In the genomic region with DNA sequence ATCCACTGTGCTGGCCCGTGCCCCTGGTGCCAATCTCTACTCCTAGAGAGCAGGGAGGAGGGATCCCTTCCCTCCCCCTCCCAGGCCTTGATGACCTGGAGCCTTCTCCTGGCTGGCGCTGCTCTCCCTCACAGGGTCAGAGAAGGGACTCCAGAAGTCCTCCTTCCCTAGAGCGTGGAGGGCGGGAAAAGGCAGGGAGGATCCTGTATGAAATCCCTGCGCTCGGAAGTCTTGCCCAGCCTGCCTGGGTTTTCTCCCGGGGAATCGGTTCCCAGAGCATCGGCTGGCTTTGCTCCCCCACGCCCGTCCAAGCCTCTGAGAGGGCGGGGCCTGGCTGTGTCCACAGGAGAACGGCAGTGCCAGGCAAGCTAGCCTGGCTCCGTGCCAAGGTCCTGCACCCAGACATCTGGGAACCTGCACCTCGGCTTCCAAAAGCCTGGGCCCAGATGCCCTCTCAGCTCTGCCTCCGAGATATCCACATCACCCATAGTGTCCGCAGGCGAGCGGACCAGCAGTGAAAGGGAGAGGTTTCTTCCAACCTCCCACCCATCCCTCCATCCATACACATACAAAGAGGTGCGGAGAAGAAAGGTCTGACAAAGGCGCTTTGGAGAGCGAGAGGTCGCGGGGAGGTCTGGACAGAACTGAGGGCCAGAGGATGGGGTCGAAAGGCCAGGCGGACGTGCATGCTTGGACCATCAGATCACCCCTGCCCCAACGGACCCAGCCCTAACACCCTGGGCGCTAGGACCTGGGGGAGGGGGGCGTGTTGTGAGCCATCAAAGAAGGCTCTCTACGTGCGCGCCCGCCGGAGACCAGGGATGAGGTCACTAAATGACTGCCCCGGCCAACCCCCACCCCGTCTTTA, we compare ENCODE assay signal across 2 cellular contexts.
TF ChIP-seq lines count a peak whose summit lies in the region.

No MANE protein-coding gene starts in this region.

TF ChIP-seq in HEK293, 187 proteins besides CTCF, POLR2A, EP300 and RAD21 (continued from another document and continues in another):
- TF ChIP-seq, protein P1, sequence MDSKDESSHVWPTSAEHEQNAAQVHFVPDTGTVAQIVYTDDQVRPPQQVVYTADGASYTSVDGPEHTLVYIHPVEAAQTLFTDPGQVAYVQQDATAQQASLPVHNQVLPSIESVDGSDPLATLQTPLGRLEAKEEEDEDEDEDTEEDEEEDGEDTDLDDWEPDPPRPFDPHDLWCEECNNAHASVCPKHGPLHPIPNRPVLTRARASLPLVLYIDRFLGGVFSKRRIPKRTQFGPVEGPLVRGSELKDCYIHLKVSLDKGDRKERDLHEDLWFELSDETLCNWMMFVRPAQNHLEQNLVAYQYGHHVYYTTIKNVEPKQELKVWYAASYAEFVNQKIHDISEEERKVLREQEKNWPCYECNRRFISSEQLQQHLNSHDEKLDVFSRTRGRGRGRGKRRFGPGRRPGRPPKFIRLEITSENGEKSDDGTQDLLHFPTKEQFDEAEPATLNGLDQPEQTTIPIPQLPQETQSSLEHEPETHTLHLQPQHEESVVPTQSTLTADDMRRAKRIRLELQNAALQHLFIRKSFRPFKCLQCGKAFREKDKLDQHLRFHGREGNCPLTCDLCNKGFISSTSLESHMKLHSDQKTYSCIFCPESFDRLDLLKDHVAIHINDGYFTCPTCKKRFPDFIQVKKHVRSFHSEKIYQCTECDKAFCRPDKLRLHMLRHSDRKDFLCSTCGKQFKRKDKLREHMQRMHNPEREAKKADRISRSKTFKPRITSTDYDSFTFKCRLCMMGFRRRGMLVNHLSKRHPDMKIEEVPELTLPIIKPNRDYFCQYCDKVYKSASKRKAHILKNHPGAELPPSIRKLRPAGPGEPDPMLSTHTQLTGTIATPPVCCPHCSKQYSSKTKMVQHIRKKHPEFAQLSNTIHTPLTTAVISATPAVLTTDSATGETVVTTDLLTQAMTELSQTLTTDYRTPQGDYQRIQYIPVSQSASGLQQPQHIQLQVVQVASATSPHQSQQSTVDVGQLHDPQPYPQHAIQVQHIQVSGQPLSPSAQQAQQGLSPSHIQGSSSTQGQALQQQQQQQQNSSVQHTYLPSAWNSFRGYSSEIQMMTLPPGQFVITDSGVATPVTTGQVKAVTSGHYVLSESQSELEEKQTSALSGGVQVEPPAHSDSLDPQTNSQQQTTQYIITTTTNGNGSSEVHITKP (tag by site-specific recombination; IDR thresholded peaks at IDR 0.05): peak; percentile 97
- TF ChIP-seq, protein P2, sequence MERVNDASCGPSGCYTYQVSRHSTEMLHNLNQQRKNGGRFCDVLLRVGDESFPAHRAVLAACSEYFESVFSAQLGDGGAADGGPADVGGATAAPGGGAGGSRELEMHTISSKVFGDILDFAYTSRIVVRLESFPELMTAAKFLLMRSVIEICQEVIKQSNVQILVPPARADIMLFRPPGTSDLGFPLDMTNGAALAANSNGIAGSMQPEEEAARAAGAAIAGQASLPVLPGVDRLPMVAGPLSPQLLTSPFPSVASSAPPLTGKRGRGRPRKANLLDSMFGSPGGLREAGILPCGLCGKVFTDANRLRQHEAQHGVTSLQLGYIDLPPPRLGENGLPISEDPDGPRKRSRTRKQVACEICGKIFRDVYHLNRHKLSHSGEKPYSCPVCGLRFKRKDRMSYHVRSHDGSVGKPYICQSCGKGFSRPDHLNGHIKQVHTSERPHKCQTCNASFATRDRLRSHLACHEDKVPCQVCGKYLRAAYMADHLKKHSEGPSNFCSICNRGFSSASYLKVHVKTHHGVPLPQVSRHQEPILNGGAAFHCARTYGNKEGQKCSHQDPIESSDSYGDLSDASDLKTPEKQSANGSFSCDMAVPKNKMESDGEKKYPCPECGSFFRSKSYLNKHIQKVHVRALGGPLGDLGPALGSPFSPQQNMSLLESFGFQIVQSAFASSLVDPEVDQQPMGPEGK (tag by site-specific recombination; IDR thresholded peaks at IDR 0.05): no peak
- TF ChIP-seq ZBTB21 (tag by site-specific recombination; IDR thresholded peaks at IDR 0.05) (peak; percentile 68; the same call in 1 of the 2 replicates), GLIS2 (tag by site-specific recombination; IDR thresholded peaks at IDR 0.05) (peak; percentile 53; the same call in 1 of the 2 replicates), GLI4 (tag by site-specific recombination; IDR thresholded peaks at IDR 0.05) (no peak), ZFP37 (tag by site-specific recombination; IDR thresholded peaks at IDR 0.05) (0 out of 2 replicates have a peak, but pooled peaks have one; percentile 20), TCF7L2 (IDR thresholded peaks at IDR 0.05; ENCODE audit: borderline replicate concordance, low read depth, low read length) (peak; percentile 86), ZNF843 (tag by site-specific recombination; IDR thresholded peaks at IDR 0.05) (0 out of 2 replicates have a peak, but pooled peaks have one; percentile 17)
- TF ChIP-seq, protein P3, sequence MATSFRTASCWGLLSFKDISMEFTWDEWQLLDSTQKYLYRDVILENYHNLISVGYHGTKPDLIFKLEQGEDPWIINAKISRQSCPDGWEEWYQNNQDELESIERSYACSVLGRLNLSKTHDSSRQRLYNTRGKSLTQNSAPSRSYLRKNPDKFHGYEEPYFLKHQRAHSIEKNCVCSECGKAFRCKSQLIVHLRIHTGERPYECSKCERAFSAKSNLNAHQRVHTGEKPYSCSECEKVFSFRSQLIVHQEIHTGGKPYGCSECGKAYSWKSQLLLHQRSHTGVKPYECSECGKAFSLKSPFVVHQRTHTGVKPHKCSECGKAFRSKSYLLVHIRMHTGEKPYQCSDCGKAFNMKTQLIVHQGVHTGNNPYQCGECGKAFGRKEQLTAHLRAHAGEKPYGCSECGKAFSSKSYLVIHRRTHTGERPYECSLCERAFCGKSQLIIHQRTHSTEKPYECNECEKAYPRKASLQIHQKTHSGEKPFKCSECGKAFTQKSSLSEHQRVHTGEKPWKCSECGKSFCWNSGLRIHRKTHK (tag by site-specific recombination; IDR thresholded peaks at IDR 0.05): no peak
- TF ChIP-seq, protein P4, sequence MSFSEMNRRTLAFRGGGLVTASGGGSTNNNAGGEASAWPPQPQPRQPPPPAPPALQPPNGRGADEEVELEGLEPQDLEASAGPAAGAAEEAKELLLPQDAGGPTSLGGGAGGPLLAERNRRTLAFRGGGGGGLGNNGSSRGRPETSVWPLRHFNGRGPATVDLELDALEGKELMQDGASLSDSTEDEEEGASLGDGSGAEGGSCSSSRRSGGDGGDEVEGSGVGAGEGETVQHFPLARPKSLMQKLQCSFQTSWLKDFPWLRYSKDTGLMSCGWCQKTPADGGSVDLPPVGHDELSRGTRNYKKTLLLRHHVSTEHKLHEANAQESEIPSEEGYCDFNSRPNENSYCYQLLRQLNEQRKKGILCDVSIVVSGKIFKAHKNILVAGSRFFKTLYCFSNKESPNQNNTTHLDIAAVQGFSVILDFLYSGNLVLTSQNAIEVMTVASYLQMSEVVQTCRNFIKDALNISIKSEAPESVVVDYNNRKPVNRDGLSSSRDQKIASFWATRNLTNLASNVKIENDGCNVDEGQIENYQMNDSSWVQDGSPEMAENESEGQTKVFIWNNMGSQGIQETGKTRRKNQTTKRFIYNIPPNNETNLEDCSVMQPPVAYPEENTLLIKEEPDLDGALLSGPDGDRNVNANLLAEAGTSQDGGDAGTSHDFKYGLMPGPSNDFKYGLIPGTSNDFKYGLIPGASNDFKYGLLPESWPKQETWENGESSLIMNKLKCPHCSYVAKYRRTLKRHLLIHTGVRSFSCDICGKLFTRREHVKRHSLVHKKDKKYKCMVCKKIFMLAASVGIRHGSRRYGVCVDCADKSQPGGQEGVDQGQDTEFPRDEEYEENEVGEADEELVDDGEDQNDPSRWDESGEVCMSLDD (tag by site-specific recombination; IDR thresholded peaks at IDR 0.05): peak; percentile 38; the same call in 1 of the 2 replicates

TF ChIP-seq in HepG2, 621 proteins besides CTCF, POLR2A, EP300 and RAD21 (continued from another document and continues in another):
- TF ChIP-seq FOXA1 (IDR thresholded peaks at IDR 0.05) (no peak), FOXA1 (CRISPR knock-in tag; IDR thresholded peaks at IDR 0.05) (0 out of 2 replicates have a peak, but pooled peaks have one; percentile 3), RARA (CRISPR knock-in tag; IDR thresholded peaks at IDR 0.05) (peak; percentile 66; the same call in 1 of the 2 replicates), NFKB2 (CRISPR knock-in tag; IDR thresholded peaks at IDR 0.05; ENCODE audit: borderline replicate concordance) (0 out of 2 replicates have a peak, but pooled peaks have one; percentile 31), SUZ12 (IDR thresholded peaks at IDR 0.05; ENCODE audit: low read depth, low read length) (peak; percentile 11; the same call in 1 of the 2 replicates), SP1 (IDR thresholded peaks at IDR 0.05) (no peak), SP1 (CRISPR knock-in tag; IDR thresholded peaks at IDR 0.05) (peak; percentile 66; the same call in 1 of the 2 replicates), LCORL (IDR thresholded peaks at IDR 0.05) (peak; percentile 51; the same call in 1 of the 2 replicates), LCORL (CRISPR knock-in tag; IDR thresholded peaks at IDR 0.05) (no peak), ZNF841 (CRISPR knock-in tag; IDR thresholded peaks at IDR 0.05; ENCODE audit: borderline replicate concordance) (no peak), FOSL2 (CRISPR knock-in tag; IDR thresholded peaks at IDR 0.05) (0 out of 2 replicates have a peak, but pooled peaks have one; percentile 9), AKAP8 (CRISPR knock-in tag; IDR thresholded peaks at IDR 0.05) (no peak), FOSL1 (CRISPR knock-in tag; IDR thresholded peaks at IDR 0.05; ENCODE audit: borderline replicate concordance) (no peak), NFATC3 (CRISPR knock-in tag; IDR thresholded peaks at IDR 0.05) (no peak), MIER3 (CRISPR knock-in tag; IDR thresholded peaks at IDR 0.05; ENCODE audit: borderline replicate concordance) (0 out of 2 replicates have a peak, but pooled peaks have one; percentile 44), SALL1 (CRISPR knock-in tag; IDR thresholded peaks at IDR 0.05) (peak; percentile 40), SOX6 (IDR thresholded peaks at IDR 0.05) (no peak), SOX6 (CRISPR knock-in tag; IDR thresholded peaks at IDR 0.05) (peak; percentile 36), POGZ (CRISPR knock-in tag; IDR thresholded peaks at IDR 0.05) (0 out of 2 replicates have a peak, but pooled peaks have one; percentile 19), ZBTB8A (CRISPR knock-in tag; IDR thresholded peaks at IDR 0.05; ENCODE audit: borderline replicate concordance, low read depth) (no peak), ONECUT2 (CRISPR knock-in tag; IDR thresholded peaks at IDR 0.05) (no peak)
- TF ChIP-seq, protein P5, sequence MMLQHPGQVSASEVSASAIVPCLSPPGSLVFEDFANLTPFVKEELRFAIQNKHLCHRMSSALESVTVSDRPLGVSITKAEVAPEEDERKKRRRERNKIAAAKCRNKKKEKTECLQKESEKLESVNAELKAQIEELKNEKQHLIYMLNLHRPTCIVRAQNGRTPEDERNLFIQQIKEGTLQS (CRISPR knock-in tag; IDR thresholded peaks at IDR 0.05): 0 out of 2 replicates have a peak, but pooled peaks have one; percentile 33
- TF ChIP-seq, protein P6, sequence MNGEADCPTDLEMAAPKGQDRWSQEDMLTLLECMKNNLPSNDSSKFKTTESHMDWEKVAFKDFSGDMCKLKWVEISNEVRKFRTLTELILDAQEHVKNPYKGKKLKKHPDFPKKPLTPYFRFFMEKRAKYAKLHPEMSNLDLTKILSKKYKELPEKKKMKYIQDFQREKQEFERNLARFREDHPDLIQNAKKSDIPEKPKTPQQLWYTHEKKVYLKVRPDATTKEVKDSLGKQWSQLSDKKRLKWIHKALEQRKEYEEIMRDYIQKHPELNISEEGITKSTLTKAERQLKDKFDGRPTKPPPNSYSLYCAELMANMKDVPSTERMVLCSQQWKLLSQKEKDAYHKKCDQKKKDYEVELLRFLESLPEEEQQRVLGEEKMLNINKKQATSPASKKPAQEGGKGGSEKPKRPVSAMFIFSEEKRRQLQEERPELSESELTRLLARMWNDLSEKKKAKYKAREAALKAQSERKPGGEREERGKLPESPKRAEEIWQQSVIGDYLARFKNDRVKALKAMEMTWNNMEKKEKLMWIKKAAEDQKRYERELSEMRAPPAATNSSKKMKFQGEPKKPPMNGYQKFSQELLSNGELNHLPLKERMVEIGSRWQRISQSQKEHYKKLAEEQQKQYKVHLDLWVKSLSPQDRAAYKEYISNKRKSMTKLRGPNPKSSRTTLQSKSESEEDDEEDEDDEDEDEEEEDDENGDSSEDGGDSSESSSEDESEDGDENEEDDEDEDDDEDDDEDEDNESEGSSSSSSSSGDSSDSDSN (CRISPR knock-in tag; IDR thresholded peaks at IDR 0.05): 0 out of 2 replicates have a peak, but pooled peaks have one; percentile 13
- TF ChIP-seq, protein P7, sequence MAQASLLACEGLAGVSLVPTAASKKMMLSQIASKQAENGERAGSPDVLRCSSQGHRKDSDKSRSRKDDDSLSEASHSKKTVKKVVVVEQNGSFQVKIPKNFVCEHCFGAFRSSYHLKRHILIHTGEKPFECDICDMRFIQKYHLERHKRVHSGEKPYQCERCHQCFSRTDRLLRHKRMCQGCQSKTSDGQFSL (CRISPR knock-in tag; IDR thresholded peaks at IDR 0.05): 0 out of 2 replicates have a peak, but pooled peaks have one; percentile 33
- TF ChIP-seq, protein P8, sequence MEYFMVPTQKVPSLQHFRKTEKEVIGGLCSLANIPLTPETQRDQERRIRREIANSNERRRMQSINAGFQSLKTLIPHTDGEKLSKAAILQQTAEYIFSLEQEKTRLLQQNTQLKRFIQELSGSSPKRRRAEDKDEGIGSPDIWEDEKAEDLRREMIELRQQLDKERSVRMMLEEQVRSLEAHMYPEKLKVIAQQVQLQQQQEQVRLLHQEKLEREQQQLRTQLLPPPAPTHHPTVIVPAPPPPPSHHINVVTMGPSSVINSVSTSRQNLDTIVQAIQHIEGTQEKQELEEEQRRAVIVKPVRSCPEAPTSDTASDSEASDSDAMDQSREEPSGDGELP (IDR thresholded peaks at IDR 0.05; ENCODE audit: borderline replicate concordance, low read depth): no peak
- TF ChIP-seq, protein P9, sequence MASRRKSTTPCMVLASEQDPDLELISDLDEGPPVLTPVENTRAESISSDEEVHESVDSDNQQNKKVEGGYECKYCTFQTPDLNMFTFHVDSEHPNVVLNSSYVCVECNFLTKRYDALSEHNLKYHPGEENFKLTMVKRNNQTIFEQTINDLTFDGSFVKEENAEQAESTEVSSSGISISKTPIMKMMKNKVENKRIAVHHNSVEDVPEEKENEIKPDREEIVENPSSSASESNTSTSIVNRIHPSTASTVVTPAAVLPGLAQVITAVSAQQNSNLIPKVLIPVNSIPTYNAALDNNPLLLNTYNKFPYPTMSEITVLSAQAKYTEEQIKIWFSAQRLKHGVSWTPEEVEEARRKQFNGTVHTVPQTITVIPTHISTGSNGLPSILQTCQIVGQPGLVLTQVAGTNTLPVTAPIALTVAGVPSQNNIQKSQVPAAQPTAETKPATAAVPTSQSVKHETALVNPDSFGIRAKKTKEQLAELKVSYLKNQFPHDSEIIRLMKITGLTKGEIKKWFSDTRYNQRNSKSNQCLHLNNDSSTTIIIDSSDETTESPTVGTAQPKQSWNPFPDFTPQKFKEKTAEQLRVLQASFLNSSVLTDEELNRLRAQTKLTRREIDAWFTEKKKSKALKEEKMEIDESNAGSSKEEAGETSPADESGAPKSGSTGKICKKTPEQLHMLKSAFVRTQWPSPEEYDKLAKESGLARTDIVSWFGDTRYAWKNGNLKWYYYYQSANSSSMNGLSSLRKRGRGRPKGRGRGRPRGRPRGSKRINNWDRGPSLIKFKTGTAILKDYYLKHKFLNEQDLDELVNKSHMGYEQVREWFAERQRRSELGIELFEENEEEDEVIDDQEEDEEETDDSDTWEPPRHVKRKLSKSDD (CRISPR knock-in tag; IDR thresholded peaks at IDR 0.05; ENCODE audit: low read depth): no peak
- TF ChIP-seq, protein P10, sequence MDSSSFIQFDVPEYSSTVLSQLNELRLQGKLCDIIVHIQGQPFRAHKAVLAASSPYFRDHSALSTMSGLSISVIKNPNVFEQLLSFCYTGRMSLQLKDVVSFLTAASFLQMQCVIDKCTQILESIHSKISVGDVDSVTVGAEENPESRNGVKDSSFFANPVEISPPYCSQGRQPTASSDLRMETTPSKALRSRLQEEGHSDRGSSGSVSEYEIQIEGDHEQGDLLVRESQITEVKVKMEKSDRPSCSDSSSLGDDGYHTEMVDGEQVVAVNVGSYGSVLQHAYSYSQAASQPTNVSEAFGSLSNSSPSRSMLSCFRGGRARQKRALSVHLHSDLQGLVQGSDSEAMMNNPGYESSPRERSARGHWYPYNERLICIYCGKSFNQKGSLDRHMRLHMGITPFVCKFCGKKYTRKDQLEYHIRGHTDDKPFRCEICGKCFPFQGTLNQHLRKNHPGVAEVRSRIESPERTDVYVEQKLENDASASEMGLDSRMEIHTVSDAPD (CRISPR knock-in tag; IDR thresholded peaks at IDR 0.05): no peak
